Comparison of ENCODE assay signal across 19 cellular contexts in genomic region chr12:24791622-24792021, GRCh38.
"Had no signal": no experiment of that assay in that cellular context is flagged by ENCODE, and none has a peak within 500 bp of the region (broad histone marks: within the 10 kb centered on the region; RNA-seq: fewer than 3 reads in every experiment).

No MANE protein-coding gene starts in this region.

- H3K4me3 ChIP-seq: heart right ventricle, right atrium auricular region, sigmoid colon, skin epidermis, stomach, thoracic aorta had no signal

- H3K4me1 ChIP-seq: sigmoid colon, stomach had no signal

- ATAC-seq: esophagus mucosa; heart right ventricle; naive thymus-derived CD4-positive, alpha-beta T cell had no signal

- H3K4me3 Mint-ChIP-seq: naive thymus-derived CD4-positive, alpha-beta T cell; nephron progenitor cell had no signal

- H3K36me3 ChIP-seq: heart right ventricle, right atrium auricular region, sigmoid colon, stomach, thoracic aorta had no signal

- H3K27ac ChIP-seq: heart right ventricle, right atrium auricular region, sigmoid colon, skin epidermis, stomach, thoracic aorta had no signal

- H3K9me3 Mint-ChIP-seq: nephron progenitor cell had no signal

- H3K27me3 ChIP-seq: right atrium auricular region, sigmoid colon, stomach had no signal

- H3K27ac Mint-ChIP-seq: naive thymus-derived CD4-positive, alpha-beta T cell; nephron progenitor cell had no signal

- H3K9me3 ChIP-seq: heart right ventricle, right atrium auricular region, sigmoid colon, stomach, thoracic aorta had no signal

- DNase-seq: effector memory CD4-positive, alpha-beta T cell; heart right ventricle; hypothalamus; kidney glomerular epithelial cell; mammary epithelial cell; naive thymus-derived CD4-positive, alpha-beta T cell; nephron progenitor cell; posterior cingulate gyrus; sigmoid colon; stimulated activated CD4-positive, alpha-beta T cell treated with anti-CD3 and anti-CD28 coated beads, Interleukin-2, amount 100 ng/mL, for 24 hours; stimulated activated CD4-positive, alpha-beta T cell treated with anti-CD3 and anti-CD28 coated beads, Interleukin-4, amount 100 ng/mL, for 4 hours; stimulated activated naive CD4-positive, alpha-beta T cell; stomach; substantia nigra; trophoblast cell had no signal
